In the genomic region with DNA sequence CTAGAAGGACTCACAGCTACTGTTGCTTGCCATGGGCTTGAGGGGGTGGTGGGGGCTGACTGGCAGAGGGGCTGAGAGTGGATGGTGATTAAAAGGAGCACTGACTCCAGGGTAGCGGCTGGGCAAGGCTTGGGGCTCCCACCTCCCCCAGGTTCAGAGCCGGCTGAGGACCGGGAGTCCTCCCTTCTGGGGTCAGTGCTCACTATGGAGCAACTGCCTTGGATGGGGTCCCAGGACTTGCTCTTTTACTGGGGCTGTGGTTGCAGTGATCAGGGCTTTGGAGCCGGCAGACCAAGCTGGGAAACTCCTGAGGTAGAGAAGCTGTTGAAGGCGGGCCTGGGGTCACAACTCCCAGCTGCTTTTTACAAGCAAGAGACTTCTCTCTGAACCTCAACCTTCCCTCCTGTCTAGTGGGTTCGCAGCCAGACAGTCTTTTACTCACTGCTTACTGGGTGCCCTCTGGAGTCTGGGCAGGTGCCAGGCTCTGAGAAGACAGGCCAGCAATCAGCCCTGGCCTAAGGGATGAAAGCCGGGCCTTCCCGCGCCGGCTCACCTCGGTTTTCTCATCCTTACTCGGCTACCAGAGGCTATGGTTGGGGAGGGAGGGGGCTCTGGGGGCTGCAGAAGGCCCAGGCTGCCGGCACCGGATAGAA, we compare ENCODE assay signal across 8 cellular contexts. TPM values are rescaled to one million over a fixed set of nuclear protein-coding genes. Genes with fewer than 3 reads are reported as not detected.
DNase-seq lines count a peak whose midpoint lies in the region; ATAC-seq and TF ChIP-seq lines count a peak whose summit lies in the region.
"Had no signal": no experiment of that assay in that cellular context is flagged by ENCODE, and none has a peak within 500 bp of the region (broad histone marks: within the 10 kb centered on the region; RNA-seq: fewer than 3 reads in every experiment).

No MANE protein-coding gene starts in this region.

- H3K4me3 Mint-ChIP-seq in brain: peak overlapping the region in 4 of 5 experiments; percentile 42 to 59 (median 54)
- H3K4me3 Mint-ChIP-seq: activated CD8-positive, alpha-beta T cell treated with anti-CD3 and anti-CD28 coated beads, Interleukin-2, amount 10 ng/mL, durations not matched to agents 7 days and 5 days had no signal

- H4K8ac ChIP-seq in mesenchymal stem cell (ENCODE audit: low read length): no peak overlapping the region

- H3K27me3 ChIP-seq in HUES6 (ENCODE audit: control insufficient read depth, insufficient read depth, low read length) (peaks cover 23% of the 10 kb centered on the region), mesenchymal stem cell (ENCODE audit: control insufficient read depth in 1 of 2, insufficient read depth in 1 of 2, low read length in 2 of 2) (no peaks in the 10 kb centered on the region), testis (no peaks in the 10 kb centered on the region)

- H3K4ac ChIP-seq in mesenchymal stem cell (ENCODE audit: low read depth in 1 of 2, low read length in 2 of 2): no peak overlapping the region

- peaks cover 65% of the 10 kb centered on the region for H3K27me3 Mint-ChIP-seq in brain

- DNase-seq in mesenchymal stem cell (no peak), testis (no peak), HEK293T (ENCODE audit: extremely low spot score) (no peak)

- H3K9ac ChIP-seq in HUES6 (ENCODE audit: low read length): no peak overlapping the region
- no peak overlapping the region for H3K9ac ChIP-seq in mesenchymal stem cell (ENCODE audit: low read length)

- no peak overlapping the region for H2AFZ ChIP-seq in mesenchymal stem cell (ENCODE audit: low read depth, low read length)

- no peak overlapping the region for H3K27ac Mint-ChIP-seq in brain
- H3K27ac Mint-ChIP-seq: activated CD8-positive, alpha-beta T cell treated with anti-CD3 and anti-CD28 coated beads, Interleukin-2, amount 10 ng/mL, durations not matched to agents 7 days and 5 days had no signal

- peak overlapping the region; percentile 27 for H2AK5ac ChIP-seq in mesenchymal stem cell (ENCODE audit: low read length, severe bottlenecking)

- H3K4me1 Mint-ChIP-seq in brain: peaks cover 36% of the 10 kb centered on the region

- no peak overlapping the region for H2BK120ac ChIP-seq in mesenchymal stem cell (ENCODE audit: low read depth, low read length)

- CTCF ChIA-PET in HEK293T (lab: Yijun Ruan, JAX): interaction anchor here (0.6 to 1.2 kb wide), 2 partner anchors 12 to 167 kb away, joined by 3 read pairs; no protein-coding TSS in a partner anchor

- no peak overlapping the region for H2BK15ac ChIP-seq in mesenchymal stem cell (ENCODE audit: low read depth, poor library complexity, severe bottlenecking)

- peaks cover 32% of the 10 kb centered on the region for H3K4me1 ChIP-seq in HUES6 (ENCODE audit: control insufficient read depth, insufficient read depth, low read length)
- H3K4me1 ChIP-seq in mesenchymal stem cell (ENCODE audit: control insufficient read depth, insufficient read depth, low read depth, low read length): peaks cover 31% of the 10 kb centered on the region
- H3K4me1 ChIP-seq in testis: peaks cover 25% of the 10 kb centered on the region

- H3K9me3 ChIP-seq in HUES6 (ENCODE audit: control insufficient read depth, insufficient read depth, low read depth, low read length): peaks cover 9% of the 10 kb centered on the region
- peaks cover 10% of the 10 kb centered on the region for H3K9me3 ChIP-seq in mesenchymal stem cell (ENCODE audit: control insufficient read depth, low read length)
- H3K9me3 ChIP-seq in testis: no peaks in the 10 kb centered on the region

- H3K27ac ChIP-seq in HUES6 (ENCODE audit: low read depth, low read length) (no peak overlapping the region), mesenchymal stem cell (ENCODE audit: low read length, poor library complexity, severe bottlenecking) (no peak overlapping the region), testis (peak overlapping the region in 1 of 2 donors; percentile 71)

- intact Hi-C loops in testis (cut with DNase I; ENCODE audit: low total_unique reads): no loop called here

- no peak overlapping the region for H2BK12ac ChIP-seq in mesenchymal stem cell (ENCODE audit: low read length in 2 of 2)

- H3K36me3 ChIP-seq in HUES6 (ENCODE audit: control insufficient read depth, insufficient read depth, low read length) (0 out of 2 replicates have a peak, but pooled peaks cover 3% of the 10 kb centered on the region), mesenchymal stem cell (ENCODE audit: control insufficient read depth in 1 of 2, insufficient read depth in 2 of 2, low read depth in 1 of 2, low read length in 2 of 2) (peaks cover 0 to 13% of the 10 kb centered on the region in 2 experiments), testis (ENCODE audit: low read depth, missing control alignments) (no peaks in the 10 kb centered on the region)

- WGBS in mesenchymal stem cell: 65% methylated on average over 14 of the region's 14 CpGs
- WGBS in testis, 2 donors: 13 to 30% methylated on average over 7 to 14 of the region's 14 CpGs

- no peak overlapping the region for H3K4me2 ChIP-seq in mesenchymal stem cell (ENCODE audit: low read length, poor library complexity, severe bottlenecking)

- H3K14ac ChIP-seq in mesenchymal stem cell (ENCODE audit: low read length in 2 of 2): no peak overlapping the region

- H3K4me3 ChIP-seq in HUES6 (ENCODE audit: low read depth, low read length) (peak overlapping the region; percentile 68), mesenchymal stem cell (ENCODE audit: insufficient read depth in 1 of 2, low read depth in 1 of 2, low read length in 2 of 2) (peak overlapping the region in 1 of 2 experiments; percentile 47), testis (peak overlapping the region; percentile 59 to 71)

- TF ChIP-seq CTCF in brain (conservative IDR thresholded peaks at IDR 0.05) (no peak), testis (IDR thresholded peaks at IDR 0.05) (no peak)

- ATAC-seq in HG02840 (IDR thresholded peaks at IDR 0.05; ENCODE audit: low FRiP score, unreplicated experiment) (no peak), GM18517 (IDR thresholded peaks at IDR 0.05; ENCODE audit: unreplicated experiment) (no peak)

- no peak overlapping the region for H4K91ac ChIP-seq in mesenchymal stem cell (ENCODE audit: low read length)

- H3K79me1 ChIP-seq in mesenchymal stem cell (replicated peaks; ENCODE audit: low read length, poor library complexity, severe bottlenecking): peaks cover 7% of the 10 kb centered on the region

- no peak overlapping the region for H3K18ac ChIP-seq in mesenchymal stem cell (ENCODE audit: low read depth in 1 of 2, low read length in 2 of 2)

- TF ChIP-seq POLR2A in testis (IDR thresholded peaks at IDR 0.05): no peak

- POLR2A ChIA-PET in HEK293T (lab: Yijun Ruan, JAX): no interaction called here

- H2BK5ac ChIP-seq in mesenchymal stem cell (ENCODE audit: low read depth, low read length, poor library complexity, severe bottlenecking): no peak overlapping the region

- no peak overlapping the region for H3K23ac ChIP-seq in mesenchymal stem cell (ENCODE audit: low read length in 2 of 2)

- peaks cover 12 to 23% (median 23%) of the 10 kb centered on the region in 5 experiments for H3K9me3 Mint-ChIP-seq in brain

- no peaks in the 10 kb centered on the region for H3K36me3 Mint-ChIP-seq in brain

TF ChIP-seq in HEK293T, 16 proteins besides CTCF, POLR2A, EP300 and RAD21:
- TF ChIP-seq NFRKB (IDR thresholded peaks at IDR 0.05) (no peak), L3MBTL2 (conservative IDR thresholded peaks at IDR 0.05) (no peak)

RNA-seq across cellular contexts. Expression of a gene that starts 0.8 kb away (rescaled TPM):
- polyA plus RNA-seq in brain (ENCODE audit: insufficient read depth, low read depth, low replicate concordance) (146 TPM), testis (ENCODE audit: insufficient read depth, low read depth, low replicate concordance) (90.2 TPM)
- polyA plus RNA-seq in mesenchymal stem cell (2013, experiment 1 of 2): 27.8 TPM
- polyA plus RNA-seq in mesenchymal stem cell (2013, experiment 2 of 2): 28.1 TPM
- 100 to 1,000 TPM in 1 of 2 donors, 10 to 100 TPM in 1; 68.5 to 153 TPM for total RNA-seq in testis
